29 cellular contexts compared by ENCODE assay signal in genomic region chr6:15892369-15892768, GRCh38.
A peak's percentile ranks its signal among the peaks of the same experiment; 100 is the strongest.
DNase-seq lines count a peak whose midpoint lies in the region; ATAC-seq and FAIRE-seq lines count a peak whose summit lies in the region.
"Had no signal": no experiment of that assay in that cellular context is flagged by ENCODE, and none has a peak within 500 bp of the region (broad histone marks: within the 10 kb centered on the region; RNA-seq: fewer than 3 reads in every experiment).

No MANE protein-coding gene starts in this region.

- no peak overlapping the region for H3K4me3 ChIP-seq in adipocyte (ENCODE audit: low read length)
- H3K4me3 ChIP-seq: lower lobe of right lung, SJSA1 had no signal

- FAIRE-seq in RCC 7860 (lab: Jason Lieb, UNC): no peak
- FAIRE-seq: astrocyte, D721Med, endometrium, GM18507, islet of Langerhans, small intestine had no signal

- H3K36me3 ChIP-seq in adipocyte (ENCODE audit: control insufficient read depth, insufficient read depth, low read length, severe bottlenecking): no peaks in the 10 kb centered on the region
- H3K36me3 ChIP-seq: lower lobe of right lung, SJSA1 had no signal

- ATAC-seq in GM18519 (IDR thresholded peaks at IDR 0.05; ENCODE audit: low FRiP score, unreplicated experiment): no peak
- ATAC-seq: lower lobe of right lung; Panc1; stimulated activated naive CD8-positive, alpha-beta T cell treated with anti-CD3 and anti-CD28 coated beads, Interleukin-15, amount 100 ng/mL, for 72 hours had no signal

- H3K27me3 ChIP-seq in adipocyte (replicated peaks; ENCODE audit: control insufficient read depth, insufficient read depth, low read length): no peaks in the 10 kb centered on the region
- H3K27me3 ChIP-seq: SJSA1 had no signal

- H3K9ac ChIP-seq in adipocyte (ENCODE audit: low read length): no peak overlapping the region

- peaks cover 42% of the 10 kb centered on the region for H3K4me1 ChIP-seq in adipocyte (ENCODE audit: control insufficient read depth, insufficient read depth, low read length)
- H3K4me1 ChIP-seq: SJSA1 had no signal

- DNase-seq in Kasumi-1 (lab: John Stamatoyannopoulos, UW) (peak; percentile 68 to 70), NOMO-1 (lab: John Stamatoyannopoulos, UW; ENCODE audit: unreplicated experiment in 2 of 2) (peak; percentile 41 to 76), adipocyte (ENCODE audit: low read depth) (peak; percentile 50), iris pigment epithelial cell (ENCODE audit: low read depth) (peak; percentile 49), RCC 7860 (ENCODE audit: low spot score) (no peak), NCI-H82 (lab: John Stamatoyannopoulos, UW) (no peak)
- DNase-seq in activated CD8-positive, alpha-beta memory T cell treated with anti-CD3 and anti-CD28 coated beads for 24 hours: no peak
- DNase-seq: activated CD4-positive, alpha-beta memory T cell treated with anti-CD3 and anti-CD28 coated beads, Interleukin-2, amount 10 ng/mL, durations not matched to agents 7 days and 5 days; activated CD4-positive, alpha-beta T cell treated with anti-CD3 and anti-CD28 coated beads for 1 hour; CD4-positive, CD25-positive, alpha-beta regulatory T cell; dermis blood vessel endothelial cell; HFFc6; lower lobe of right lung; natural killer cell; NCI-H2029; NCI-H345; NCI-H774; small intestine; stimulated activated CD4-positive, alpha-beta T cell treated with anti-CD3 and anti-CD28 coated beads, Interleukin-1b, Interleukin-23, amount 100 ng/mL, for 48 hours; stimulated activated CD8-positive, alpha-beta memory T cell treated with anti-CD3 and anti-CD28 coated beads, Interleukin-4, amount 100 ng/mL, for 48 hours; stimulated activated naive CD8-positive, alpha-beta T cell treated with anti-CD3 and anti-CD28 coated beads, Interleukin-15, amount 100 ng/mL, for 72 hours had no signal

- H3K9me3 ChIP-seq in adipocyte (ENCODE audit: control insufficient read depth, low read length): peaks cover 5% of the 10 kb centered on the region
- H3K9me3 ChIP-seq: SJSA1 had no signal

Comparison
In these comparisons a context has a peak if more than half of its experiments do, and no peak if none do; other contexts are left out.
1. DNase-seq: peak in Kasumi-1 (2 of 2), NOMO-1 (2 of 2), adipocyte (single experiment) and iris pigment epithelial cell (single experiment); none in RCC 7860 (single experiment), NCI-H82 (single experiment) and activated CD8-positive, alpha-beta memory T cell treated with anti-CD3 and anti-CD28 coated beads for 24 hours (single experiment).